8 cellular contexts compared by ENCODE assay signal in genomic region chr11:47186937-47187681, GRCh38. TPM values are rescaled to one million over a fixed set of nuclear protein-coding genes. Genes with fewer than 3 reads are reported as not detected.
DNase-seq lines count a peak whose midpoint lies in the region; ATAC-seq and TF ChIP-seq lines count a peak whose summit lies in the region.

No MANE protein-coding gene starts in this region.

- peaks cover 21% of the 10 kb centered on the region for H3K27me3 Mint-ChIP-seq in activated CD8-positive, alpha-beta T cell treated with anti-CD3 and anti-CD28 coated beads for 36 hours

- H3K4me1 Mint-ChIP-seq in activated CD8-positive, alpha-beta T cell treated with anti-CD3 and anti-CD28 coated beads for 36 hours (ENCODE audit: low read depth) = peaks cover 13% of the 10 kb centered on the region

- TF ChIP-seq CTCF in activated CD8-positive, alpha-beta T cell treated with anti-CD3 and anti-CD28 coated beads for 36 hours (IDR thresholded peaks at IDR 0.05) = no peak

- in situ Hi-C loops in KBM-7 (cut with MboI; ENCODE audit: low pct_unique_long_range_greater_than_20kb, low sequenced_read_pairs) = no loop called here

- CTCF ChIA-PET in activated CD8-positive, alpha-beta T cell treated with anti-CD3 and anti-CD28 coated beads for 36 hours (lab: Charles Lee) = interaction anchor here (0.9 to 3.4 kb wide), 11 partner anchors 9 to 72 kb away, joined by 3 to 32 read pairs (median 5); partner anchors contain the start of genes ACP2, ARFGAP2 and DDB2

- H3K36me3 Mint-ChIP-seq in activated CD8-positive, alpha-beta T cell treated with anti-CD3 and anti-CD28 coated beads for 36 hours (ENCODE audit: low read depth) = no peaks in the 10 kb centered on the region

- H3K9me3 Mint-ChIP-seq in activated CD8-positive, alpha-beta T cell treated with anti-CD3 and anti-CD28 coated beads for 36 hours = no peaks in the 10 kb centered on the region

- POLR2A ChIA-PET in activated CD8-positive, alpha-beta T cell treated with anti-CD3 and anti-CD28 coated beads for 36 hours (lab: Charles Lee) = interaction anchor here (0.7 to 4.6 kb wide), 7 partner anchors 9 to 49 kb away, joined by 3 to 38 read pairs (median 5); partner anchors contain the start of genes ARFGAP2 and DDB2

- DNase-seq in ELF-1 (ENCODE audit: low read depth, low spot score) (peak; percentile 69), KBM-7 (peak; percentile 90), epidermal melanocyte (ENCODE audit: insufficient read length, low spot score) (peak; percentile 21), midbrain (lab: John Stamatoyannopoulos, UW) (peak; percentile 26), NCI-H2171 treated with DMSO at 0.1 percent for 48 hours (lab: John Stamatoyannopoulos, UW) (no peak), mesenteric fat pad (ENCODE audit: low spot score) (no peak)
- peak; percentile 76 for DNase-seq in activated CD8-positive, alpha-beta T cell treated with anti-CD3 and anti-CD28 coated beads for 36 hours
- peak; percentile 38 for DNase-seq in stimulated activated naive CD4-positive, alpha-beta T cell treated with Interleukin-2 at 50 U/mL for 16 hours (lab: John Stamatoyannopoulos, UW)

- intact Hi-C loops in activated CD8-positive, alpha-beta T cell treated with anti-CD3 and anti-CD28 coated beads for 36 hours (cut with micrococcal nuclease) = no loop called here

- peak; percentile 75 for ATAC-seq in activated CD8-positive, alpha-beta T cell treated with anti-CD3 and anti-CD28 coated beads for 36 hours

- no peak overlapping the region for H3K27ac Mint-ChIP-seq in activated CD8-positive, alpha-beta T cell treated with anti-CD3 and anti-CD28 coated beads for 36 hours

- peak overlapping the region; percentile 71 for H3K4me3 Mint-ChIP-seq in activated CD8-positive, alpha-beta T cell treated with anti-CD3 and anti-CD28 coated beads for 36 hours

RNA-seq across cellular contexts. Expression of gene PACSIN3, which starts 0.9 kb away (rescaled TPM):
- 1 to 10 TPM; 4.7 to 8.0 TPM for total RNA-seq in activated CD8-positive, alpha-beta T cell treated with anti-CD3 and anti-CD28 coated beads for 36 hours
- 14.9 TPM for total RNA-seq in mesenteric fat pad

RNA-seq across cellular contexts. Expression of gene ARFGAP2, which starts 10.4 kb away (rescaled TPM):
- total RNA-seq in activated CD8-positive, alpha-beta T cell treated with anti-CD3 and anti-CD28 coated beads for 36 hours = 10 to 100 TPM; 70.1 to 71.7 TPM
- total RNA-seq in mesenteric fat pad = 57.0 TPM

RNA-seq across cellular contexts. Expression of gene DDB2, which starts 27.7 kb away (rescaled TPM):
- total RNA-seq in activated CD8-positive, alpha-beta T cell treated with anti-CD3 and anti-CD28 coated beads for 36 hours = 100 to 1,000 TPM; 189 to 200 TPM
- total RNA-seq in mesenteric fat pad = 21.0 TPM

Comparison
In these comparisons a context has a peak if more than half of its experiments do, and no peak if none do; other contexts are left out.
1. DNase-seq: peak in ELF-1 (single experiment), KBM-7 (single experiment), activated CD8-positive, alpha-beta T cell treated with anti-CD3 and anti-CD28 coated beads for 36 hours (single experiment), epidermal melanocyte (single experiment), midbrain (single experiment) and stimulated activated naive CD4-positive, alpha-beta T cell treated with Interleukin-2 at 50 U/mL for 16 hours (single experiment); none in NCI-H2171 treated with DMSO at 0.1 percent for 48 hours (single experiment) and mesenteric fat pad (single experiment).